In genomic region chr2:68062680-68063387, GRCh38 we compare ENCODE assay signal across 8 cellular contexts. TPM values are rescaled to one million over a fixed set of nuclear protein-coding genes. Genes with fewer than 3 reads are reported as not detected.
DNase-seq lines count a peak whose midpoint lies in the region; ATAC-seq and TF ChIP-seq lines count a peak whose summit lies in the region.

Gene C1D, minus strand, starts transcription at chr2:68063004. Its CDS starts 15,694 bp downstream, at chr2:68047310.

- H3K4me1 Mint-ChIP-seq in endothelial cell (ENCODE audit: unreplicated experiment) (peaks cover 8% of the 10 kb centered on the region), mesothelial cell of epicardium (peaks cover 34% of the 10 kb centered on the region)

- H3K4me3 ChIP-seq in HUES64 (ENCODE audit: low read length), result peak within 1 kb of the TSS; percentile 95
- H3K4me3 ChIP-seq in OCI-LY1 (ENCODE audit: low read depth, low read length, poor library complexity, severe bottlenecking), result peak within 1 kb of the TSS; percentile 78

- H3K27me3 ChIP-seq in HUES64 (ENCODE audit: insufficient read depth, low read length), result no peaks in the 10 kb centered on the region
- no peaks in the 10 kb centered on the region for H3K27me3 ChIP-seq in OCI-LY1 (ENCODE audit: insufficient read depth, low read length)

- H3K9me3 Mint-ChIP-seq in endothelial cell (ENCODE audit: unreplicated experiment) (no peaks in the 10 kb centered on the region), mesothelial cell of epicardium (peaks cover 23% of the 10 kb centered on the region)

- no peaks in the 10 kb centered on the region for H3K36me3 ChIP-seq in HUES64 (ENCODE audit: insufficient read depth, low read length)
- no peaks in the 10 kb centered on the region for H3K36me3 ChIP-seq in OCI-LY1 (ENCODE audit: insufficient read depth, low read length)

- H3K9ac ChIP-seq in HUES64 (ENCODE audit: low read depth, low read length) (peak within 1 kb of the TSS; percentile 93), OCI-LY1 (ENCODE audit: low read length) (peak within 1 kb of the TSS; percentile 74)

- H3K4me3 Mint-ChIP-seq in endothelial cell (ENCODE audit: unreplicated experiment), result peak within 1 kb of the TSS; percentile 98
- peak within 1 kb of the TSS; percentile 93 for H3K4me3 Mint-ChIP-seq in mesothelial cell of epicardium

- TF ChIP-seq CTCF in OCI-LY1 (IDR thresholded peaks at IDR 0.05; ENCODE audit: low read length) (no peak), endothelial cell (IDR thresholded peaks at IDR 0.05; ENCODE audit: unreplicated experiment) (no peak), mesothelial cell of epicardium (IDR thresholded peaks at IDR 0.05; ENCODE audit: unreplicated experiment) (no peak)

- peaks cover 39% of the 10 kb centered on the region for H3K79me2 ChIP-seq in OCI-LY1 (ENCODE audit: insufficient read depth, low read length)

- H3K4me2 ChIP-seq in OCI-LY1 (ENCODE audit: low read length), result peak within 1 kb of the TSS; percentile 99

- DNase-seq in Caki2 (ENCODE audit: low read depth), result peak; percentile 89
- DNase-seq in activated CD8-positive, alpha-beta memory T cell treated with anti-CD3 and anti-CD28 coated beads, Interleukin-2, amount 50 U/mL, for 4 hours, result peak; percentile 95
- peak; percentile 96 for DNase-seq in endothelial cell (ENCODE audit: low spot score)
- DNase-seq in mesothelial cell of epicardium (ENCODE audit: low spot score in 2 of 2, unreplicated experiment in 2 of 2), result peak; percentile 91 to 97
- peak; percentile 84 to 88 for DNase-seq in stimulated activated CD8-positive, alpha-beta memory T cell treated with anti-CD3 and anti-CD28 coated beads, Interleukin-15, amount 100 ng/mL, for 48 hours (ENCODE audit: low read depth in 2 of 2)

- peak within 1 kb of the TSS; percentile 99 for H3K27ac Mint-ChIP-seq in endothelial cell (ENCODE audit: unreplicated experiment)
- H3K27ac Mint-ChIP-seq in mesothelial cell of epicardium, result peak within 1 kb of the TSS; percentile 99

- H3K27ac ChIP-seq in HUES64 (ENCODE audit: low read depth, low read length), result peak within 1 kb of the TSS; percentile 89
- H3K27ac ChIP-seq in OCI-LY1 (ENCODE audit: low read depth, low read length, poor library complexity, severe bottlenecking), result peak within 1 kb of the TSS; percentile 27

- H3K27me3 Mint-ChIP-seq in endothelial cell (ENCODE audit: unreplicated experiment) (peaks cover 1% of the 10 kb centered on the region), mesothelial cell of epicardium (ENCODE audit: low read depth) (peaks cover 22% of the 10 kb centered on the region)

- H3K36me3 Mint-ChIP-seq in endothelial cell (ENCODE audit: low read depth, unreplicated experiment), result no peaks in the 10 kb centered on the region
- H3K36me3 Mint-ChIP-seq in mesothelial cell of epicardium, result peaks cover 3% of the 10 kb centered on the region

- H3K9me3 ChIP-seq in HUES64 (ENCODE audit: insufficient read depth, low read depth, low read length) (no peaks in the 10 kb centered on the region), OCI-LY1 (ENCODE audit: low read length) (no peaks in the 10 kb centered on the region)

- H3F3A ChIP-seq in OCI-LY1 (ENCODE audit: insufficient read depth, low read length), result no peaks in the 10 kb centered on the region

- in situ Hi-C loops in Caki2 (cut with HindIII; ENCODE audit: low pct_unique_long_range_greater_than_20kb, low sequenced_read_pairs), result no loop called here

- no peaks in the 10 kb centered on the region for H4K20me1 ChIP-seq in OCI-LY1 (ENCODE audit: insufficient read depth, low read length)

- peak; percentile 95 for ATAC-seq in GM21423 (IDR thresholded peaks at IDR 0.05; ENCODE audit: unreplicated experiment)

- peaks cover 14% of the 10 kb centered on the region for H3K4me1 ChIP-seq in HUES64 (ENCODE audit: insufficient read depth, low read length)
- H3K4me1 ChIP-seq in OCI-LY1 (ENCODE audit: insufficient read depth, low read length, severe bottlenecking), result peaks cover 28% of the 10 kb centered on the region

- H3K9me2 ChIP-seq in OCI-LY1 (ENCODE audit: low read depth, low read length), result no peaks in the 10 kb centered on the region

- H2AFZ ChIP-seq in OCI-LY1 (ENCODE audit: low read length), result peak within 1 kb of the TSS; percentile 88

- WGBS in HUES64, result 1% methylated on average over 33 of the region's 34 CpGs

RNA-seq across cellular contexts. Expression of gene C1D, which starts in this region (rescaled TPM):
- 41.3 and 56.0 TPM in 2 replicates for total RNA-seq in Caki2 (2014; rRNA removed; shearing (Covaris generic); ENCODE audit: low replicate concordance)
- 30.2 TPM for polyA plus RNA-seq in HUES64 (2013, experiment 1 of 2)
- polyA plus RNA-seq in HUES64 (2013, experiment 2 of 2), result 35.2 TPM
- total RNA-seq in endothelial cell (ENCODE audit: unreplicated experiment) (20.9 TPM), mesothelial cell of epicardium (20.5 to 23.6 TPM (median 22.4 TPM) in 3 replicates)

Comparison
In these comparisons a context has a peak if more than half of its experiments do, and no peak if none do; other contexts are left out.
1. Peak in every context shown above with its lines: DNase-seq, ATAC-seq, H3K4me3 ChIP-seq and H3K27ac ChIP-seq.